ENCODE assay signal across 10 cellular contexts in genomic region chr21:26842300-26842699, GRCh38. TPM values are rescaled to one million over a fixed set of nuclear protein-coding genes. Genes with fewer than 3 reads are reported as not detected.
A peak's percentile ranks its signal among the peaks of the same experiment; 100 is the strongest.
DNase-seq lines count a peak whose midpoint lies in the region; ATAC-seq and TF ChIP-seq lines count a peak whose summit lies in the region.
"Had no signal": no experiment of that assay in that cellular context is flagged by ENCODE, and none has a peak within 500 bp of the region (broad histone marks: within the 10 kb centered on the region; RNA-seq: fewer than 3 reads in every experiment).

No MANE protein-coding gene starts in this region.

- H3K36me3 ChIP-seq in BE2C = peaks cover 54% of the 10 kb centered on the region
- H3K36me3 ChIP-seq in MG63 = peaks cover 69% of the 10 kb centered on the region
- peaks cover 0 to 8% of the 10 kb centered on the region in 2 donors for H3K36me3 ChIP-seq in esophagus (ENCODE audit: control insufficient read depth in 2 of 2, insufficient read depth in 2 of 2, low read length in 1 of 2)
- peaks cover 69% of the 10 kb centered on the region for H3K36me3 ChIP-seq in osteoblast (ENCODE audit: insufficient read depth, low read length)

- H4K20me1 ChIP-seq in osteoblast (ENCODE audit: insufficient read depth, low read length) = peaks cover 73% of the 10 kb centered on the region

- no peaks in the 10 kb centered on the region for H3K9me3 ChIP-seq in BE2C
- no peaks in the 10 kb centered on the region for H3K9me3 ChIP-seq in MG63
- no peaks in the 10 kb centered on the region for H3K9me3 ChIP-seq in esophagus (ENCODE audit: control insufficient read depth in 2 of 2, insufficient read depth in 1 of 2, low read depth in 1 of 2, low read length in 1 of 2)
- no peaks in the 10 kb centered on the region for H3K9me3 ChIP-seq in osteoblast (ENCODE audit: low read depth, low read length)

- TF ChIP-seq CTCF in BE2C (IDR thresholded peaks at IDR 0.05; ENCODE audit: low read depth, low read length) (no peak), osteoblast (IDR thresholded peaks at IDR 0.05; ENCODE audit: extremely low read depth, low read depth, low read length) (no peak)

- H3K27ac ChIP-seq in esophagus (ENCODE audit: low read depth in 2 of 2, low read length in 1 of 2) = peak overlapping the region in 1 of 2 donors; percentile 8
- H3K27ac ChIP-seq in osteoblast (ENCODE audit: low read depth, low read length) = peak overlapping the region; percentile 89

- H3K4me1 ChIP-seq in BE2C (0 out of 2 replicates have a peak, but pooled peaks cover 2% of the 10 kb centered on the region), esophagus (ENCODE audit: control insufficient read depth in 2 of 2, insufficient read depth in 2 of 2, low read length in 1 of 2) (peaks cover 3 to 5% of the 10 kb centered on the region in 2 donors), osteoblast (ENCODE audit: insufficient read depth, low read length) (peaks cover 39% of the 10 kb centered on the region)

- DNase-seq in BE2C = peak; percentile 27
- DNase-seq in MG63 = peak; percentile 54
- DNase-seq in osteoblast (ENCODE audit: insufficient read length, low spot score, missing footprints) = peak; percentile 62
- DNase-seq in NCI-H226 = no peak
- no peak for DNase-seq in activated T-cell treated with anti-CD3 and anti-CD28 coated beads, Interleukin-2, amount 50 U/mL, for 48 hours
- DNase-seq: NCI-H1092 treated with DMSO at 0.1 percent for 48 hours, T-helper 17 cell had no signal

- WGBS in esophagus, 2 donors = 61 to 75% methylated on average over 11 of the region's 11 CpGs

- H3K27me3 ChIP-seq in BE2C = no peaks in the 10 kb centered on the region
- no peaks in the 10 kb centered on the region for H3K27me3 ChIP-seq in MG63
- H3K27me3 ChIP-seq in esophagus (ENCODE audit: control insufficient read depth in 1 of 2, insufficient read depth in 2 of 2, low read length in 2 of 2) = no peaks in the 10 kb centered on the region
- H3K27me3 ChIP-seq in osteoblast (ENCODE audit: insufficient read depth, low read length) = no peaks in the 10 kb centered on the region

- no peak overlapping the region for H2AFZ ChIP-seq in osteoblast (ENCODE audit: low read length)

- peak overlapping the region; percentile 95 for H3K4me3 ChIP-seq in BE2C (ENCODE audit: low read depth, low read length)
- peak overlapping the region; percentile 67 for H3K4me3 ChIP-seq in MG63
- H3K4me3 ChIP-seq in esophagus (ENCODE audit: low read depth in 1 of 2, low read length in 2 of 2) = peak overlapping the region; percentile 26 to 56
- H3K4me3 ChIP-seq in osteoblast (ENCODE audit: insufficient read depth, low read length) = peak overlapping the region; percentile 94

- peaks cover 48% of the 10 kb centered on the region for H3K79me2 ChIP-seq in osteoblast (ENCODE audit: insufficient read depth, low read length)

- ATAC-seq in GM18907 (IDR thresholded peaks at IDR 0.05; ENCODE audit: unreplicated experiment) (no peak), GM18868 (IDR thresholded peaks at IDR 0.05; ENCODE audit: unreplicated experiment) (no peak)
- ATAC-seq: T-helper 17 cell had no signal

- peak overlapping the region; percentile 91 for H3K4me2 ChIP-seq in osteoblast (ENCODE audit: insufficient read depth, low read length)

RNA-seq across cellular contexts. Expression of gene ADAMTS1, which starts 2.9 kb away (rescaled TPM):
- 12.0 TPM for polyA plus RNA-seq in BE2C (2012; ENCODE audit: insufficient read depth, insufficient read length, low read depth)
- total RNA-seq in MG63 (2014; rRNA removed; shearing (Covaris generic); ENCODE audit: low replicate concordance) = 170 and 172 TPM in 2 replicates
- 10 to 100 TPM in 1 of 2 donors, 1 to 10 TPM in 1; 5.2 to 10.2 TPM for polyA plus RNA-seq in esophagus
- 182 and 243 TPM in 2 replicates for total RNA-seq in osteoblast
- total RNA-seq: T-helper 17 cell had no signal

Comparison
In these comparisons a context has a peak if more than half of its experiments do, and no peak if none do; other contexts are left out.
1. DNase-seq: peak in BE2C (single experiment), MG63 (single experiment) and osteoblast (single experiment); none in NCI-H226 (single experiment) and activated T-cell treated with anti-CD3 and anti-CD28 coated beads, Interleukin-2, amount 50 U/mL, for 48 hours (0 of 2).
2. H3K4me3 ChIP-seq: peak in every context shown above with its lines; median percentile 95 in BE2C; 94 in osteoblast; 67 in MG63; 41 in esophagus.